Comparison of ENCODE assay signal across 31 cellular contexts in the genomic region with DNA sequence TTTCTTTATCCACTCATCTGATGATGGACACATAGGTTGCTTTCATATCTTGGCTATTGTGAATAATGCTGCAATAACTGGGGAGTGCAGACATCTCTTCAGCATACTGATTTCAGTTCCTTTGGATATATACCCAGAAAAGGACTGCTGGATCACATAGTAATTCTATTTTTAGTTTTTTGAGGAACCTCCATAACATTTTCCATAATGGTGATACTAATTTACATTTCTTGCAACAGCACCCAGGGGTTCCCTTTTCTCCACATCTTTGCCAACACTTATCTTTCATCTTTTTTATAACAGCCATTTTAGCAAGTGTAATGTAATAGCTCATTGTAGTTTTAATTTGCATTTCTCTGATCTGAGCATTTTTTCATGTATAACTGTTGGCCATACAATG. TPM values are rescaled to one million over a fixed set of nuclear protein-coding genes. Genes with fewer than 3 reads are reported as not detected.
"Had no signal": no experiment of that assay in that cellular context is flagged by ENCODE, and none has a peak within 500 bp of the region (broad histone marks: within the 10 kb centered on the region; RNA-seq: fewer than 3 reads in every experiment).

No MANE protein-coding gene starts in this region.

- H3K4me3 ChIP-seq: coronary artery, esophagus muscularis mucosa, gastroesophageal sphincter, heart left ventricle, hepatocyte, left lung, neural progenitor cell, prostate gland, right atrium auricular region, smooth muscle cell, suprapubic skin, thyroid gland had no signal

- DNase-seq: dermis blood vessel endothelial cell; effector memory CD4-positive, alpha-beta T cell; foreskin keratinocyte; heart left ventricle; left cardiac atrium; left lung; mesenchymal stem cell; midbrain; naive thymus-derived CD4-positive, alpha-beta T cell; stimulated activated CD4-positive, alpha-beta T cell treated with anti-CD3 and anti-CD28 coated beads, Interleukin-12 subunit alpha, Interleukin-12 subunit beta, amount 100 ng/mL, for 4 hours; stimulated activated CD4-positive, alpha-beta T cell treated with anti-CD3 and anti-CD28 coated beads, Interleukin-1b, Interleukin-23, amount 100 ng/mL, for 48 hours; stimulated activated CD4-positive, alpha-beta T cell treated with anti-CD3 and anti-CD28 coated beads, Interleukin-4, amount 100 ng/mL, for 1 hour; stimulated activated CD8-positive, alpha-beta memory T cell treated with anti-CD3 and anti-CD28 coated beads, Interleukin-4, amount 100 ng/mL, for 48 hours; stimulated activated naive CD4-positive, alpha-beta T cell; stimulated activated naive CD8-positive, alpha-beta T cell treated with anti-CD3 and anti-CD28 coated beads, Interleukin-15, amount 100 ng/mL, for 72 hours; thyroid gland; trophoblast cell had no signal

- H3K9me3 Mint-ChIP-seq: nephron; neural progenitor cell; stimulated activated naive CD8-positive, alpha-beta T cell treated with anti-CD3 and anti-CD28 coated beads, Interleukin-15, amount 100 ng/mL, for 72 hours had no signal

- H3K4me3 Mint-ChIP-seq: naive thymus-derived CD4-positive, alpha-beta T cell; nephron; neural progenitor cell; stimulated activated naive CD8-positive, alpha-beta T cell treated with anti-CD3 and anti-CD28 coated beads, Interleukin-15, amount 100 ng/mL, for 72 hours had no signal

- H3K27me3 ChIP-seq: esophagus muscularis mucosa, gastroesophageal sphincter, heart left ventricle, hepatocyte, left lung, neural progenitor cell, right atrium auricular region, suprapubic skin, thyroid gland had no signal

- ATAC-seq: foreskin keratinocyte; gastroesophageal sphincter; heart left ventricle; left cardiac atrium; left lung; naive thymus-derived CD4-positive, alpha-beta T cell; sciatic nerve; stimulated activated naive CD8-positive, alpha-beta T cell treated with anti-CD3 and anti-CD28 coated beads, Interleukin-15, amount 100 ng/mL, for 72 hours had no signal

- H3K9me3 ChIP-seq: esophagus muscularis mucosa, gastroesophageal sphincter, left lung, prostate gland, right atrium auricular region, suprapubic skin, thyroid gland had no signal

- H3K36me3 Mint-ChIP-seq: naive thymus-derived CD4-positive, alpha-beta T cell; neural progenitor cell had no signal

- H3K27ac Mint-ChIP-seq: naive thymus-derived CD4-positive, alpha-beta T cell; nephron; neural progenitor cell; stimulated activated naive CD8-positive, alpha-beta T cell treated with anti-CD3 and anti-CD28 coated beads, Interleukin-15, amount 100 ng/mL, for 72 hours had no signal

- H3K4me1 ChIP-seq: esophagus muscularis mucosa, foreskin keratinocyte, gastroesophageal sphincter, heart left ventricle, left lung, parathyroid adenoma, prostate gland, right atrium auricular region, suprapubic skin, thyroid gland had no signal

- H3K36me3 ChIP-seq: esophagus muscularis mucosa, gastroesophageal sphincter, heart left ventricle, left lung, neural progenitor cell, prostate gland, right atrium auricular region, suprapubic skin, thyroid gland had no signal

- FAIRE-seq: endothelial cell of umbilical vein had no signal

- H3K4me1 Mint-ChIP-seq: naive thymus-derived CD4-positive, alpha-beta T cell; nephron had no signal

- H3K27ac ChIP-seq: coronary artery, esophagus muscularis mucosa, foreskin keratinocyte, gastroesophageal sphincter, heart left ventricle, hepatocyte, left lung, neural progenitor cell, parathyroid adenoma, prostate gland, right atrium auricular region, suprapubic skin, thyroid gland had no signal

RNA-seq across cellular contexts. Expression of gene NR4A3, which starts 34.1 kb away (rescaled TPM):
- total RNA-seq: dermis blood vessel endothelial cell, epithelial cell of proximal tubule had no signal
